16 cellular contexts compared by ENCODE assay signal in the genomic region with DNA sequence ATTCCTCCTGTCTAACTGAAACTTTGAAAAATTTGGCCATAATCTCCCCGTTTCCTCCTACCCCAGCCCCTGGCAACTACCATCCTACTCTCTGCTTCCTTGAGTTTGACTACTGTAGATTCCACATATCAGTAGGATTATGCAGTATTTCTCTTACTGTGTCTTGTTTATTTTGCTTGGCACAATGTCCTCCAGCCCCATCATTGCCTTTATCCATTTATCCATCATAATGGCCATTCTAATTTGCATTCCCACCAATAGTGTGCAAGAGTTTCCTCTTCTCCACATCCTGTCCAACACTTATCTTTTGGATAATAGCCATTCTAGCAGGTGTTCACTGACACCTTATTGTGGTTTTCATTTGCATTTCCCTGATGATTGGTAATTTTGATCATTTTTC.
"Had no signal": no experiment of that assay in that cellular context is flagged by ENCODE, and none has a peak within 500 bp of the region (broad histone marks: within the 10 kb centered on the region; RNA-seq: fewer than 3 reads in every experiment).

No MANE protein-coding gene starts in this region.

- H3K9me3 Mint-ChIP-seq: activated B cell treated with CpG ODN at 0.5 μM for 24 hours; activated CD4-positive, alpha-beta T cell treated with anti-CD3 and anti-CD28 coated beads, Interleukin-2, amount 10 ng/mL, durations not matched to agents 24 days and 14 days; activated T-helper 17 cell treated with anti-CD3 and anti-CD28 coated beads, Interleukin-2, amount 50 U/mL, for 72 hours; natural killer cell; stimulated activated naive CD8-positive, alpha-beta T cell treated with anti-CD3 and anti-CD28 coated beads, Interleukin-15, amount 100 ng/mL, for 72 hours had no signal

- H3K4me3 Mint-ChIP-seq: activated B cell treated with CpG ODN at 0.5 μM for 24 hours; activated CD4-positive, alpha-beta T cell treated with anti-CD3 and anti-CD28 coated beads, Interleukin-2, amount 10 ng/mL, durations not matched to agents 24 days and 14 days; activated naive CD4-positive, alpha-beta T cell treated with anti-CD3 and anti-CD28 coated beads for 36 hours; activated T-helper 17 cell treated with anti-CD3 and anti-CD28 coated beads, Interleukin-2, amount 50 U/mL, for 72 hours; natural killer cell; stimulated activated naive CD8-positive, alpha-beta T cell treated with anti-CD3 and anti-CD28 coated beads, Interleukin-15, amount 100 ng/mL, for 72 hours had no signal

- DNase-seq: activated B cell treated with CpG ODN at 0.5 μM for 24 hours; activated CD4-positive, alpha-beta T cell treated with anti-CD3 and anti-CD28 coated beads, Interleukin-2, amount 10 ng/mL, durations not matched to agents 24 days and 14 days; activated naive CD4-positive, alpha-beta T cell treated with anti-CD3 and anti-CD28 coated beads for 36 hours; activated T-cell treated with anti-CD3 and anti-CD28 coated beads for 4 hours; gastrocnemius medialis; heart right ventricle; islet precursor cell; mammary epithelial cell; natural killer cell; posterior cingulate gyrus; stimulated activated CD4-positive, alpha-beta T cell treated with anti-CD3 and anti-CD28 coated beads, Interleukin-15, amount 100 ng/mL, for 24 hours; stimulated activated CD4-positive, alpha-beta T cell treated with anti-CD3 and anti-CD28 coated beads, Interleukin-4, amount 100 ng/mL, for 24 hours; stimulated activated naive CD8-positive, alpha-beta T cell treated with anti-CD3 and anti-CD28 coated beads, Interleukin-15, amount 100 ng/mL, for 72 hours; testis had no signal

- H3K4me1 ChIP-seq: heart right ventricle, testis had no signal

- H3K4me3 ChIP-seq: gastrocnemius medialis, heart right ventricle, testis had no signal

- H3K4me1 Mint-ChIP-seq: activated B cell treated with CpG ODN at 0.5 μM for 24 hours; activated CD4-positive, alpha-beta T cell treated with anti-CD3 and anti-CD28 coated beads, Interleukin-2, amount 10 ng/mL, durations not matched to agents 24 days and 14 days; activated T-helper 17 cell treated with anti-CD3 and anti-CD28 coated beads, Interleukin-2, amount 50 U/mL, for 72 hours; natural killer cell; stimulated activated naive CD8-positive, alpha-beta T cell treated with anti-CD3 and anti-CD28 coated beads, Interleukin-15, amount 100 ng/mL, for 72 hours had no signal

- H3K36me3 ChIP-seq: gastrocnemius medialis, heart right ventricle had no signal

- H3K27ac Mint-ChIP-seq: activated B cell treated with CpG ODN at 0.5 μM for 24 hours; activated CD4-positive, alpha-beta T cell treated with anti-CD3 and anti-CD28 coated beads, Interleukin-2, amount 10 ng/mL, durations not matched to agents 24 days and 14 days; activated naive CD4-positive, alpha-beta T cell treated with anti-CD3 and anti-CD28 coated beads for 36 hours; activated T-helper 17 cell treated with anti-CD3 and anti-CD28 coated beads, Interleukin-2, amount 50 U/mL, for 72 hours; natural killer cell; stimulated activated naive CD8-positive, alpha-beta T cell treated with anti-CD3 and anti-CD28 coated beads, Interleukin-15, amount 100 ng/mL, for 72 hours had no signal

- H3K9me3 ChIP-seq: gastrocnemius medialis, testis had no signal

- H3K36me3 Mint-ChIP-seq: natural killer cell had no signal

- ATAC-seq: activated T-helper 17 cell treated with anti-CD3 and anti-CD28 coated beads, Interleukin-2, amount 50 U/mL, for 72 hours; gastrocnemius medialis; heart right ventricle; left lobe of liver; natural killer cell; stimulated activated naive CD8-positive, alpha-beta T cell treated with anti-CD3 and anti-CD28 coated beads, Interleukin-15, amount 100 ng/mL, for 72 hours had no signal

- H3K27ac ChIP-seq: gastrocnemius medialis, heart right ventricle, testis had no signal

- H3K27me3 ChIP-seq: gastrocnemius medialis, testis had no signal

- H3K27me3 Mint-ChIP-seq: activated B cell treated with CpG ODN at 0.5 μM for 24 hours had no signal
